ENCODE assay signal across 21 cellular contexts in genomic region chr6:14148471-14148870, GRCh38.
"Had no signal": no experiment of that assay in that cellular context is flagged by ENCODE, and none has a peak within 500 bp of the region (broad histone marks: within the 10 kb centered on the region; RNA-seq: fewer than 3 reads in every experiment).

No MANE protein-coding gene starts in this region.

- H3K27me3 ChIP-seq: esophagus squamous epithelium, gastroesophageal sphincter, spleen, tibial nerve, upper lobe of right lung had no signal

- ATAC-seq: gastroesophageal sphincter, natural killer cell, psoas muscle had no signal

- H3K4me3 ChIP-seq: esophagus squamous epithelium, gastroesophageal sphincter, left ventricle myocardium inferior, lower lobe of right lung, psoas muscle, spleen, tibial nerve, upper lobe of right lung had no signal

- H3K9me3 Mint-ChIP-seq: immature natural killer cell, mesothelial cell of epicardium, natural killer cell had no signal

- H3K27me3 Mint-ChIP-seq: memory B cell had no signal

- H3K36me3 Mint-ChIP-seq: immature natural killer cell, mesothelial cell of epicardium, natural killer cell had no signal

- H3K36me3 ChIP-seq: esophagus squamous epithelium, gastroesophageal sphincter, left ventricle myocardium inferior, lower lobe of right lung, spleen, tibial nerve, upper lobe of right lung had no signal

- DNase-seq: cerebellar nuclear complex; dermis blood vessel endothelial cell; esophagus squamous epithelium; foreskin fibroblast; glutamatergic neuron; immature natural killer cell; left ventricle myocardium inferior; lower lobe of right lung; natural killer cell; psoas muscle; retina; spleen; stimulated activated CD4-positive, alpha-beta T cell treated with anti-CD3 and anti-CD28 coated beads, Interleukin-15, amount 100 ng/mL, for 24 hours; stimulated activated CD4-positive, alpha-beta T cell treated with anti-CD3 and anti-CD28 coated beads, Interleukin-1b, Interleukin-23, amount 100 ng/mL, for 48 hours; stimulated activated CD4-positive, alpha-beta T cell treated with anti-CD3 and anti-CD28 coated beads, Interleukin-4, amount 100 ng/mL, for 24 hours; stimulated activated naive CD4-positive, alpha-beta T cell; upper lobe of right lung had no signal

- H3K9me3 ChIP-seq: esophagus squamous epithelium, gastroesophageal sphincter, left ventricle myocardium inferior, lower lobe of right lung, psoas muscle, spleen, tibial nerve, upper lobe of right lung had no signal

- H3K27ac Mint-ChIP-seq: immature natural killer cell, mesothelial cell of epicardium, natural killer cell had no signal

- H3K27ac ChIP-seq: esophagus squamous epithelium, gastroesophageal sphincter, left ventricle myocardium inferior, lower lobe of right lung, psoas muscle, spleen, tibial nerve, upper lobe of right lung had no signal

- H3K4me3 Mint-ChIP-seq: immature natural killer cell, mesothelial cell of epicardium, natural killer cell had no signal

- H3K4me1 ChIP-seq: gastroesophageal sphincter, left ventricle myocardium inferior, psoas muscle had no signal
